Comparison of ENCODE assay signal across 17 cellular contexts in the genomic region with DNA sequence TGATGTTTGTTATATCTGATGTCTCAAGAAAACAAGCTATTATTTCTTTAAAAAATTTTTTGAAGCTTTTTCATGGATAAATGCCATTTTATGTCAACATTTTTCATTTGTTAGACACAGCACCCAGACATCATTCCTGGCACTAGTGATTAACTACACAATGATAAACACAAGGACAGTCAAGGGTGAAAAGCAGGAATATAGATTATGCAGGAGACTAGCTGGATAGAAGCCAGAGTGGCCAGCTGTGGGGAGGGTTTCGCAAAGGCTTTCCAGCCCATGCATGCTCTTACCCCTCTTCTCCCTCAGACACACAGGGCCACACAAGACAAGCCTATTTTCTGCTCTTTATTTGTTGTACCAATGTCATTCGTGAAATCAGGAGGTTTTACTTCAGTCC.
DNase-seq lines count a peak whose midpoint lies in the region; ATAC-seq and TF ChIP-seq lines count a peak whose summit lies in the region.
"Had no signal": no experiment of that assay in that cellular context is flagged by ENCODE, and none has a peak within 500 bp of the region (broad histone marks: within the 10 kb centered on the region; RNA-seq: fewer than 3 reads in every experiment).

No MANE protein-coding gene starts in this region.

- no peak for TF ChIP-seq CTCF in fibroblast of mammary gland (conservative IDR thresholded peaks at IDR 0.05; ENCODE audit: control insufficient read depth, insufficient read depth, low read depth, low read length)

- ATAC-seq in activated naive CD4-positive, alpha-beta T cell treated with anti-CD3 and anti-CD28 coated beads, Interleukin-2, amount 50 U/mL, for 72 hours: no peak
- no peak for ATAC-seq in GM21423 (IDR thresholded peaks at IDR 0.05; ENCODE audit: unreplicated experiment)
- ATAC-seq: GM23338; naive thymus-derived CD4-positive, alpha-beta T cell; stimulated activated memory B cell treated with anti-CD40 and anti-IgM and Interleukin-4, amounts not matched to agents 10 μg/mL and 1 μg/mL and 100 μg/mL, for 72 hours had no signal

- no peaks in the 10 kb centered on the region for H3K36me3 Mint-ChIP-seq in activated naive CD4-positive, alpha-beta T cell treated with anti-CD3 and anti-CD28 coated beads, Interleukin-2, amount 50 U/mL, for 72 hours

- no peaks in the 10 kb centered on the region for H3K9me3 Mint-ChIP-seq in activated naive CD4-positive, alpha-beta T cell treated with anti-CD3 and anti-CD28 coated beads, Interleukin-2, amount 50 U/mL, for 72 hours
- H3K9me3 Mint-ChIP-seq: GM23338; naive thymus-derived CD4-positive, alpha-beta T cell had no signal

- peak; percentile 38 for DNase-seq in DMS 273 treated with DMSO at 0.1 percent for 48 hours (lab: John Stamatoyannopoulos, UW)
- DNase-seq in NCI-H128 (lab: John Stamatoyannopoulos, UW; ENCODE audit: unreplicated experiment): peak; percentile 42
- peak; percentile 88 for DNase-seq in NCI-H748 treated with DMSO at 0.1 percent for 48 hours (lab: John Stamatoyannopoulos, UW)
- peak; percentile 18 for DNase-seq in fibroblast of mammary gland (ENCODE audit: low read depth)
- DNase-seq in activated naive CD4-positive, alpha-beta T cell treated with anti-CD3 and anti-CD28 coated beads, Interleukin-2, amount 50 U/mL, for 72 hours (ENCODE audit: low spot score in 2 of 2): no peak
- DNase-seq in HPDE6-E6E7 (ENCODE audit: extremely low spot score): no peak
- DNase-seq: activated naive CD4-positive, alpha-beta T cell treated with Interleukin-2 at 50 U/mL for 16 hours; C1 segment of cervical spinal cord; hypothalamus; KBM-7; naive thymus-derived CD4-positive, alpha-beta T cell; stimulated activated CD4-positive, alpha-beta T cell treated with anti-CD3 and anti-CD28 coated beads, Interleukin-4, amount 100 ng/mL, for 4 hours had no signal

- H3K27ac Mint-ChIP-seq in activated naive CD4-positive, alpha-beta T cell treated with anti-CD3 and anti-CD28 coated beads, Interleukin-2, amount 50 U/mL, for 72 hours: no peak overlapping the region
- H3K27ac Mint-ChIP-seq: GM23338; stimulated activated memory B cell treated with anti-CD40 and anti-IgM and Interleukin-4, amounts not matched to agents 10 μg/mL and 1 μg/mL and 100 μg/mL, for 72 hours had no signal

- no peak overlapping the region for H3K4me3 ChIP-seq in fibroblast of mammary gland (ENCODE audit: control insufficient read depth, low read depth, low read length)
- H3K4me3 ChIP-seq: cardiac muscle cell, GM23338, SJSA1 had no signal

Comparison
In these comparisons a context has a peak if more than half of its experiments do, and no peak if none do; other contexts are left out.
1. DNase-seq: peak in DMS 273 treated with DMSO at 0.1 percent for 48 hours (single experiment), NCI-H128 (single experiment), NCI-H748 treated with DMSO at 0.1 percent for 48 hours (single experiment) and fibroblast of mammary gland (single experiment); none in activated naive CD4-positive, alpha-beta T cell treated with anti-CD3 and anti-CD28 coated beads, Interleukin-2, amount 50 U/mL, for 72 hours (0 of 2) and HPDE6-E6E7 (single experiment).